8 cellular contexts compared by ENCODE assay signal in genomic region chr15:101320501-101321052, GRCh38. TPM values are rescaled to one million over a fixed set of nuclear protein-coding genes. Genes with fewer than 3 reads are reported as not detected.
A peak's percentile ranks its signal among the peaks of the same experiment; 100 is the strongest.
DNase-seq lines count a peak whose midpoint lies in the region; ATAC-seq and TF ChIP-seq lines count a peak whose summit lies in the region.

No MANE protein-coding gene starts in this region.

- DNase-seq in NCI-H1694 treated with DMSO at 0.1 percent for 48 hours (lab: John Stamatoyannopoulos, UW) (peak; percentile 6), NCI-H1694 (lab: John Stamatoyannopoulos, UW) (no peak), iPS-NIHi11 (ENCODE audit: low spot score) (peak; percentile 79), NCI-H510A (lab: John Stamatoyannopoulos, UW) (no peak)
- peak; percentile 51 for DNase-seq in activated effector memory CD4-positive, alpha-beta T cell treated with Interleukin-2 at 50 U/mL for 16 hours
- peak; percentile 35 for DNase-seq in stimulated activated CD8-positive, alpha-beta memory T cell treated with anti-CD3 and anti-CD28 coated beads, Interleukin-12 subunit alpha, Interleukin-12 subunit beta, amount 100 ng/mL, for 4 hours (ENCODE audit: low read depth)

- no peak for ATAC-seq in HG03378 (IDR thresholded peaks at IDR 0.05; ENCODE audit: unreplicated experiment)

TF ChIP-seq in PFSK-1, 5 proteins besides CTCF, POLR2A, EP300 and RAD21:
- TF ChIP-seq SIN3A (IDR thresholded peaks at IDR 0.05; ENCODE audit: borderline replicate concordance, insufficient read depth, low read length) (no peak), REST (IDR thresholded peaks at IDR 0.05; ENCODE audit: insufficient read depth in 1 of 2, low read depth in 2 of 2, low read length in 2 of 2) (no peak), TAF1 (IDR thresholded peaks at IDR 0.05; ENCODE audit: borderline replicate concordance, insufficient read depth, low read length) (no peak), FOXP2 (optimal IDR thresholded peaks at IDR 0.05; ENCODE audit: borderline replicate concordance, extremely low read depth, extremely low read length, insufficient read depth) (peak; percentile 70)

RNA-seq across cellular contexts. Expression of gene SNRPA1, which starts 25.5 kb away (rescaled TPM):
- 235 TPM for polyA plus RNA-seq in PFSK-1 (2012; ENCODE audit: insufficient read length, low read depth)

RNA-seq across cellular contexts. Expression of gene SELENOS, which starts 43.3 kb away (rescaled TPM):
- 59.8 TPM for polyA plus RNA-seq in PFSK-1 (2012; ENCODE audit: insufficient read length, low read depth)

Comparison
In these comparisons a context has a peak if more than half of its experiments do, and no peak if none do; other contexts are left out.
1. DNase-seq: peak in NCI-H1694 treated with DMSO at 0.1 percent for 48 hours (single experiment), activated effector memory CD4-positive, alpha-beta T cell treated with Interleukin-2 at 50 U/mL for 16 hours (single experiment), iPS-NIHi11 (single experiment) and stimulated activated CD8-positive, alpha-beta memory T cell treated with anti-CD3 and anti-CD28 coated beads, Interleukin-12 subunit alpha, Interleukin-12 subunit beta, amount 100 ng/mL, for 4 hours (single experiment); none in NCI-H1694 (single experiment) and NCI-H510A (single experiment).